Comparison of ENCODE assay signal across 1 cellular context in the genomic region with DNA sequence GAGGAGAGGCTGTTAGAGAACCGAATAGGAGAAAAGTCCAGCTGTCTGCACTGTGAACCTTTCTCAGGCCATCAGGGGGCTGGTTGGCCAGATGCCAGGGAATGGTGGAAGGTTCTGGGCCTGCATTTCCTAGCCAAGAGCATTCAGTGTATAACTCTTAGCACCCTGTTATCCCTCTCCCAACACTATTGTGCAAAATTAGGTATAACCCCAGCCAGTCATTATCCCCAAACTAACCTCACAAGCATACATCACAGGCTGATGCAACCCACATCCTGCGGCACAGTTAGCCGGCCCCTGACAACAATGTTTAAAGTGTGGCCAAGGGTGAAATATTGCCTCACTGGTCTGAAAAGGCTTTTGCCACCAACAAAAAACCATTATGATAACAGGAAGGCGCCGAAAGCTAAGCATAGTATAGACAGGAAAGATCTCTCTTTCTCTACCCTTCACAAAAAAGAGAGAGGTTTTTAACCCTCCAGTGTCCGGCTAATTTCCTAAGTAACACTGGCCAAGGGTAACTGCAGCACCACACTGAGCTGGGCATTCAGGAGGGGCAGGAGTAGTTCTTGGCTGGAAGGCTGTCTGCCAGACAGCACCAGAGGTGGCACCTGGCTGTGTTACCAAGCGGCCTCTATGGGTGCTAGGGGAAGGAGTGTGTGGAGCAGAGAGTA.
TF ChIP-seq lines count a peak whose summit lies in the region.

No MANE protein-coding gene starts in this region.

TF ChIP-seq in HepG2, 621 proteins besides CTCF, POLR2A, EP300 and RAD21 (continued from another document and continues in another):
- TF ChIP-seq, protein P1, sequence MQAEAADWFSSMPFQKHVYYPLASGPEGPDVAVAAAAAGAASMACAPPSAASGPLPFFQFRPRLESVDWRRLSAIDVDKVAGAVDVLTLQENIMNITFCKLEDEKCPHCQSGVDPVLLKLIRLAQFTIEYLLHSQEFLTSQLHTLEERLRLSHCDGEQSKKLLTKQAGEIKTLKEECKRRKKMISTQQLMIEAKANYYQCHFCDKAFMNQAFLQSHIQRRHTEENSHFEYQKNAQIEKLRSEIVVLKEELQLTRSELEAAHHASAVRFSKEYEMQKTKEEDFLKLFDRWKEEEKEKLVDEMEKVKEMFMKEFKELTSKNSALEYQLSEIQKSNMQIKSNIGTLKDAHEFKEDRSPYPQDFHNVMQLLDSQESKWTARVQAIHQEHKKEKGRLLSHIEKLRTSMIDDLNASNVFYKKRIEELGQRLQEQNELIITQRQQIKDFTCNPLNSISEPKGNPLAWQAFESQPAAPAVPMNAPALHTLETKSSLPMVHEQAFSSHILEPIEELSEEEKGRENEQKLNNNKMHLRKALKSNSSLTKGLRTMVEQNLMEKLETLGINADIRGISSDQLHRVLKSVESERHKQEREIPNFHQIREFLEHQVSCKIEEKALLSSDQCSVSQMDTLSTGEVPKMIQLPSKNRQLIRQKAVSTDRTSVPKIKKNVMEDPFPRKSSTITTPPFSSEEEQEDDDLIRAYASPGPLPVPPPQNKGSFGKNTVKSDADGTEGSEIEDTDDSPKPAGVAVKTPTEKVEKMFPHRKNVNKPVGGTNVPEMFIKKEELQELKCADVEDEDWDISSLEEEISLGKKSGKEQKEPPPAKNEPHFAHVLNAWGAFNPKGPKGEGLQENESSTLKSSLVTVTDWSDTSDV (CRISPR knock-in tag; IDR thresholded peaks at IDR 0.05): no peak
- no peak for TF ChIP-seq TEAD3 (CRISPR knock-in tag; optimal IDR thresholded peaks at IDR 0.05; ENCODE audit: borderline replicate concordance)
- peak; percentile 80 for TF ChIP-seq KAT8 (CRISPR knock-in tag; IDR thresholded peaks at IDR 0.05)
- no peak for TF ChIP-seq E2F2 (CRISPR knock-in tag; IDR thresholded peaks at IDR 0.05; ENCODE audit: borderline replicate concordance)
- peak; percentile 55; the same call in 1 of the 2 replicates for TF ChIP-seq ZNF343 (CRISPR knock-in tag; IDR thresholded peaks at IDR 0.05)
- TF ChIP-seq MXD4 (CRISPR knock-in tag; IDR thresholded peaks at IDR 0.05): no peak
- no peak for TF ChIP-seq GPN1 (CRISPR knock-in tag; IDR thresholded peaks at IDR 0.05; ENCODE audit: borderline replicate concordance)
- TF ChIP-seq YEATS2 (CRISPR knock-in tag; IDR thresholded peaks at IDR 0.05; ENCODE audit: borderline replicate concordance): peak; percentile 39; the same call in 1 of the 2 replicates
- TF ChIP-seq GATAD1 (CRISPR knock-in tag; IDR thresholded peaks at IDR 0.05): peak; percentile 18; the same call in 1 of the 2 replicates
- no peak for TF ChIP-seq NBN (conservative IDR thresholded peaks at IDR 0.05)
- TF ChIP-seq ERF (CRISPR knock-in tag; IDR thresholded peaks at IDR 0.05): peak; percentile 78; the same call in 1 of the 2 replicates
- no peak for TF ChIP-seq PBX2 (CRISPR knock-in tag; IDR thresholded peaks at IDR 0.05)
- TF ChIP-seq CREB1 (IDR thresholded peaks at IDR 0.05): peak; percentile 28; the same call in 1 of the 2 replicates
- peak; percentile 72 for TF ChIP-seq CREB1 (CRISPR knock-in tag; IDR thresholded peaks at IDR 0.05)
- no peak for TF ChIP-seq SIX4 (CRISPR knock-in tag; IDR thresholded peaks at IDR 0.05)
- TF ChIP-seq GATAD2A (CRISPR knock-in tag; IDR thresholded peaks at IDR 0.05): peak; percentile 95
- peak; percentile 80; the same call in 1 of the 2 replicates for TF ChIP-seq ZSCAN29 (CRISPR knock-in tag; conservative IDR thresholded peaks at IDR 0.05)
- TF ChIP-seq KDM6A (CRISPR knock-in tag; IDR thresholded peaks at IDR 0.05; ENCODE audit: low read depth): peak; percentile 86
- TF ChIP-seq, protein P2, sequence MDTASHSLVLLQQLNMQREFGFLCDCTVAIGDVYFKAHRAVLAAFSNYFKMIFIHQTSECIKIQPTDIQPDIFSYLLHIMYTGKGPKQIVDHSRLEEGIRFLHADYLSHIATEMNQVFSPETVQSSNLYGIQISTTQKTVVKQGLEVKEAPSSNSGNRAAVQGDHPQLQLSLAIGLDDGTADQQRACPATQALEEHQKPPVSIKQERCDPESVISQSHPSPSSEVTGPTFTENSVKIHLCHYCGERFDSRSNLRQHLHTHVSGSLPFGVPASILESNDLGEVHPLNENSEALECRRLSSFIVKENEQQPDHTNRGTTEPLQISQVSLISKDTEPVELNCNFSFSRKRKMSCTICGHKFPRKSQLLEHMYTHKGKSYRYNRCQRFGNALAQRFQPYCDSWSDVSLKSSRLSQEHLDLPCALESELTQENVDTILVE (CRISPR knock-in tag; IDR thresholded peaks at IDR 0.05): no peak; the same call in none of the 2 replicates
- TF ChIP-seq ASH2L (IDR thresholded peaks at IDR 0.05; ENCODE audit: insufficient read length, low read depth, low read length): peak; percentile 92
- TF ChIP-seq ZNF589 (CRISPR knock-in tag; conservative IDR thresholded peaks at IDR 0.05): no peak
- TF ChIP-seq DMTF1 (CRISPR knock-in tag; IDR thresholded peaks at IDR 0.05): no peak
- TF ChIP-seq ZNF274 (CRISPR knock-in tag; IDR thresholded peaks at IDR 0.05): no peak
- TF ChIP-seq, protein P3, sequence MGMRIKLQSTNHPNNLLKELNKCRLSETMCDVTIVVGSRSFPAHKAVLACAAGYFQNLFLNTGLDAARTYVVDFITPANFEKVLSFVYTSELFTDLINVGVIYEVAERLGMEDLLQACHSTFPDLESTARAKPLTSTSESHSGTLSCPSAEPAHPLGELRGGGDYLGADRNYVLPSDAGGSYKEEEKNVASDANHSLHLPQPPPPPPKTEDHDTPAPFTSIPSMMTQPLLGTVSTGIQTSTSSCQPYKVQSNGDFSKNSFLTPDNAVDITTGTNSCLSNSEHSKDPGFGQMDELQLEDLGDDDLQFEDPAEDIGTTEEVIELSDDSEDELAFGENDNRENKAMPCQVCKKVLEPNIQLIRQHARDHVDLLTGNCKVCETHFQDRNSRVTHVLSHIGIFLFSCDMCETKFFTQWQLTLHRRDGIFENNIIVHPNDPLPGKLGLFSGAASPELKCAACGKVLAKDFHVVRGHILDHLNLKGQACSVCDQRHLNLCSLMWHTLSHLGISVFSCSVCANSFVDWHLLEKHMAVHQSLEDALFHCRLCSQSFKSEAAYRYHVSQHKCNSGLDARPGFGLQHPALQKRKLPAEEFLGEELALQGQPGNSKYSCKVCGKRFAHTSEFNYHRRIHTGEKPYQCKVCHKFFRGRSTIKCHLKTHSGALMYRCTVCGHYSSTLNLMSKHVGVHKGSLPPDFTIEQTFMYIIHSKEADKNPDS (CRISPR knock-in tag; IDR thresholded peaks at IDR 0.05): no peak
- TF ChIP-seq, protein P4, sequence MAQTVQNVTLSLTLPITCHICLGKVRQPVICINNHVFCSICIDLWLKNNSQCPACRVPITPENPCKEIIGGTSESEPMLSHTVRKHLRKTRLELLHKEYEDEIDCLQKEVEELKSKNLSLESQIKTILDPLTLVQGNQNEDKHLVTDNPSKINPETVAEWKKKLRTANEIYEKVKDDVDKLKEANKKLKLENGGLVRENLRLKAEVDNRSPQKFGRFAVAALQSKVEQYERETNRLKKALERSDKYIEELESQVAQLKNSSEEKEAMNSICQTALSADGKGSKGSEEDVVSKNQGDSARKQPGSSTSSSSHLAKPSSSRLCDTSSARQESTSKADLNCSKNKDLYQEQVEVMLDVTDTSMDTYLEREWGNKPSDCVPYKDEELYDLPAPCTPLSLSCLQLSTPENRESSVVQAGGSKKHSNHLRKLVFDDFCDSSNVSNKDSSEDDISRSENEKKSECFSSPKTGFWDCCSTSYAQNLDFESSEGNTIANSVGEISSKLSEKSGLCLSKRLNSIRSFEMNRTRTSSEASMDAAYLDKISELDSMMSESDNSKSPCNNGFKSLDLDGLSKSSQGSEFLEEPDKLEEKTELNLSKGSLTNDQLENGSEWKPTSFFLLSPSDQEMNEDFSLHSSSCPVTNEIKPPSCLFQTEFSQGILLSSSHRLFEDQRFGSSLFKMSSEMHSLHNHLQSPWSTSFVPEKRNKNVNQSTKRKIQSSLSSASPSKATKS (CRISPR knock-in tag; IDR thresholded peaks at IDR 0.05): no peak
- TF ChIP-seq ZNF746 (CRISPR knock-in tag; IDR thresholded peaks at IDR 0.05): peak; percentile 78; the same call in 1 of the 2 replicates
- TF ChIP-seq NCOA1 (CRISPR knock-in tag; IDR thresholded peaks at IDR 0.05): peak; percentile 77; the same call in 1 of the 2 replicates
- peak; percentile 89; the same call in 1 of the 2 replicates for TF ChIP-seq ZNF292 (CRISPR knock-in tag; IDR thresholded peaks at IDR 0.05; ENCODE audit: borderline replicate concordance, low read depth)
- TF ChIP-seq ETV6 (CRISPR knock-in tag; conservative IDR thresholded peaks at IDR 0.05): peak; percentile 70; the same call in 1 of the 2 replicates
- TF ChIP-seq ZNF264 (CRISPR knock-in tag; IDR thresholded peaks at IDR 0.05): peak; percentile 77
- TF ChIP-seq ZHX2 (IDR thresholded peaks at IDR 0.05; ENCODE audit: low read depth): 0 out of 2 replicates have a peak, but pooled peaks have one; percentile 57
- TF ChIP-seq ZHX2 (CRISPR knock-in tag; IDR thresholded peaks at IDR 0.05; ENCODE audit: borderline replicate concordance): no peak
- TF ChIP-seq ZNF567 (CRISPR knock-in tag; IDR thresholded peaks at IDR 0.05; ENCODE audit: borderline replicate concordance): no peak
- TF ChIP-seq ZNF737 (CRISPR knock-in tag; IDR thresholded peaks at IDR 0.05; ENCODE audit: borderline replicate concordance): no peak
- TF ChIP-seq FOSL2 (CRISPR knock-in tag; IDR thresholded peaks at IDR 0.05): peak; percentile 73
- TF ChIP-seq ZNF121 (CRISPR knock-in tag; IDR thresholded peaks at IDR 0.05): 0 out of 2 replicates have a peak, but pooled peaks have one; percentile 42
- TF ChIP-seq TAF15 (IDR thresholded peaks at IDR 0.05; ENCODE audit: low read depth, low read length, poor library complexity, severe bottlenecking): no peak
- peak; percentile 81; the same call in 1 of the 2 replicates for TF ChIP-seq ZNF792 (CRISPR knock-in tag; IDR thresholded peaks at IDR 0.05)
- TF ChIP-seq ZNF776 (CRISPR knock-in tag; IDR thresholded peaks at IDR 0.05): no peak
- TF ChIP-seq ZNF562 (CRISPR knock-in tag; IDR thresholded peaks at IDR 0.05; ENCODE audit: borderline replicate concordance): no peak
